In genomic region chr19:20776083-20777076, GRCh38 we compare ENCODE assay signal across 1 cellular context.
TF ChIP-seq lines count a peak whose summit lies in the region.

TSS of gene ZNF66 (plus strand) at chr19:20776304. CDS start at chr19:20776448, 144 bp downstream.

TF ChIP-seq in HepG2, 621 proteins besides CTCF, POLR2A, EP300 and RAD21 (continued from another document and continues in another):
- TF ChIP-seq ZNF142 (CRISPR knock-in tag; IDR thresholded peaks at IDR 0.05): no peak
- no peak for TF ChIP-seq PAXIP1 (CRISPR knock-in tag; conservative IDR thresholded peaks at IDR 0.05)
- TF ChIP-seq ATF4 (CRISPR knock-in tag; IDR thresholded peaks at IDR 0.05): no peak
- TF ChIP-seq ZNF230 (CRISPR knock-in tag; IDR thresholded peaks at IDR 0.05): no peak
- TF ChIP-seq ZNF503 (CRISPR knock-in tag; IDR thresholded peaks at IDR 0.05): no peak
- TF ChIP-seq ZNF281 (CRISPR knock-in tag; IDR thresholded peaks at IDR 0.05; ENCODE audit: borderline replicate concordance): no peak
- TF ChIP-seq TAF1 (CRISPR knock-in tag; IDR thresholded peaks at IDR 0.05): peak; percentile 76; the same call in 1 of the 2 replicates
- TF ChIP-seq TCF7L2 (IDR thresholded peaks at IDR 0.05; ENCODE audit: low read depth, low read length): no peak
- no peak for TF ChIP-seq THYN1 (CRISPR knock-in tag; IDR thresholded peaks at IDR 0.05; ENCODE audit: borderline replicate concordance, low read depth)
- no peak for TF ChIP-seq ZNF335 (CRISPR knock-in tag; IDR thresholded peaks at IDR 0.05)
- no peak for TF ChIP-seq ZC3H4 (CRISPR knock-in tag; IDR thresholded peaks at IDR 0.05; ENCODE audit: borderline replicate concordance)
- TF ChIP-seq SRF (IDR thresholded peaks at IDR 0.05; ENCODE audit: low read depth, low read length): peak; percentile 47; the same call in 1 of the 2 replicates
- no peak for TF ChIP-seq ESRRA (CRISPR knock-in tag; IDR thresholded peaks at IDR 0.05; ENCODE audit: low read depth)
- TF ChIP-seq NR2F1 (CRISPR knock-in tag; IDR thresholded peaks at IDR 0.05): no peak
- no peak for TF ChIP-seq FOSL1 (CRISPR knock-in tag; IDR thresholded peaks at IDR 0.05; ENCODE audit: borderline replicate concordance)
- 0 out of 2 replicates have a peak, but pooled peaks have one; percentile 20 for TF ChIP-seq ZNF547 (CRISPR knock-in tag; IDR thresholded peaks at IDR 0.05)
- TF ChIP-seq GTF2F1 (IDR thresholded peaks at IDR 0.05; ENCODE audit: low read length): no peak
- TF ChIP-seq IRF2 (CRISPR knock-in tag; IDR thresholded peaks at IDR 0.05): 0 out of 2 replicates have a peak, but pooled peaks have one; percentile 18
- peak; percentile 66; the same call in 2 of the 3 replicates for TF ChIP-seq MXI1 (IDR thresholded peaks at IDR 0.05; ENCODE audit: borderline replicate concordance, low read depth, low read length)
- no peak for TF ChIP-seq MAFF (IDR thresholded peaks at IDR 0.05; ENCODE audit: low read depth, low read length)
- TF ChIP-seq RORA (CRISPR knock-in tag; IDR thresholded peaks at IDR 0.05): no peak
- TF ChIP-seq PRPF4 (IDR thresholded peaks at IDR 0.05; ENCODE audit: low read depth, low read length, poor library complexity, severe bottlenecking): no peak
- TF ChIP-seq ZNF543 (CRISPR knock-in tag; IDR thresholded peaks at IDR 0.05): no peak
- TF ChIP-seq CBX2 (IDR thresholded peaks at IDR 0.05; ENCODE audit: low read depth, low read length): no peak
- TF ChIP-seq CBX2 (CRISPR knock-in tag; IDR thresholded peaks at IDR 0.05; ENCODE audit: low read depth): no peak
- TF ChIP-seq ZNF598 (CRISPR knock-in tag; IDR thresholded peaks at IDR 0.05; ENCODE audit: borderline replicate concordance): no peak
- no peak for TF ChIP-seq BRD4 (CRISPR knock-in tag; IDR thresholded peaks at IDR 0.05)
- TF ChIP-seq CHD4 (IDR thresholded peaks at IDR 0.05; ENCODE audit: borderline replicate concordance, low read length): no peak
- TF ChIP-seq NFE2L1 (CRISPR knock-in tag; IDR thresholded peaks at IDR 0.05; ENCODE audit: borderline replicate concordance): no peak
- TF ChIP-seq CSRNP2 (CRISPR knock-in tag; conservative IDR thresholded peaks at IDR 0.05; ENCODE audit: low read depth): no peak
- no peak for TF ChIP-seq NR2C2 (CRISPR knock-in tag; IDR thresholded peaks at IDR 0.05; ENCODE audit: borderline replicate concordance)
- no peak for TF ChIP-seq ZFP62 (CRISPR knock-in tag; IDR thresholded peaks at IDR 0.05)
- no peak for TF ChIP-seq ZNF772 (CRISPR knock-in tag; IDR thresholded peaks at IDR 0.05)
- peak; percentile 97 for TF ChIP-seq NFYB (CRISPR knock-in tag; IDR thresholded peaks at IDR 0.05)
- TF ChIP-seq ZBTB7A (CRISPR knock-in tag; IDR thresholded peaks at IDR 0.05): no peak
- no peak for TF ChIP-seq ADNP (CRISPR knock-in tag; IDR thresholded peaks at IDR 0.05)
- no peak; the same call in 1 of the 2 replicates for TF ChIP-seq HOMEZ (CRISPR knock-in tag; IDR thresholded peaks at IDR 0.05; ENCODE audit: low read depth)
- TF ChIP-seq ARID4A (CRISPR knock-in tag; IDR thresholded peaks at IDR 0.05; ENCODE audit: borderline replicate concordance): peak; percentile 90
- TF ChIP-seq CCDC6 (CRISPR knock-in tag; IDR thresholded peaks at IDR 0.05): no peak
